In genomic region chr20:34401741-34402455, GRCh38 we compare ENCODE assay signal across 14 cellular contexts. TPM values are rescaled to one million over a fixed set of nuclear protein-coding genes. Genes with fewer than 3 reads are reported as not detected.
DNase-seq lines count a peak whose midpoint lies in the region; ATAC-seq and TF ChIP-seq lines count a peak whose summit lies in the region.
"Had no signal": no experiment of that assay in that cellular context is flagged by ENCODE, and none has a peak within 500 bp of the region (broad histone marks: within the 10 kb centered on the region; RNA-seq: fewer than 3 reads in every experiment).

No MANE protein-coding gene starts in this region.

- H3K4me1 ChIP-seq in CD8-positive, alpha-beta memory T cell (ENCODE audit: insufficient read depth, low read length), result peaks cover 20% of the 10 kb centered on the region
- H3K4me1 ChIP-seq in Karpas-422 (ENCODE audit: low read length), result peaks cover 49% of the 10 kb centered on the region

- no peaks in the 10 kb centered on the region for H3K27me3 ChIP-seq in CD8-positive, alpha-beta memory T cell (ENCODE audit: insufficient read depth, low read length, poor library complexity, severe bottlenecking)
- H3K27me3 ChIP-seq in Karpas-422 (ENCODE audit: low read length), result no peaks in the 10 kb centered on the region
- H3K27me3 ChIP-seq: esophagus squamous epithelium had no signal

- H3K79me2 ChIP-seq in Karpas-422 (ENCODE audit: low read length), result peaks cover 88% of the 10 kb centered on the region

- H3K9ac ChIP-seq in Karpas-422 (ENCODE audit: low read length), result no peak overlapping the region

- ATAC-seq in central memory CD8-positive, alpha-beta T cell (replicated peaks; ENCODE audit: extremely low read depth, poor library complexity, severe bottlenecking), result no peak
- ATAC-seq in GM18861 (IDR thresholded peaks at IDR 0.05; ENCODE audit: unreplicated experiment), result no peak
- no peak for ATAC-seq in HG03520 (IDR thresholded peaks at IDR 0.05; ENCODE audit: unreplicated experiment)

- peak overlapping the region; percentile 71 for H3K4me2 ChIP-seq in Karpas-422 (ENCODE audit: low read depth, low read length, poor library complexity, severe bottlenecking)

- peaks cover 0 to 45% (median 9%) of the 10 kb centered on the region in 3 donors for H3K36me3 Mint-ChIP-seq in CD8-positive, alpha-beta memory T cell
- peaks cover 29% of the 10 kb centered on the region for H3K36me3 Mint-ChIP-seq in central memory CD8-positive, alpha-beta T cell (ENCODE audit: insufficient read depth)
- peaks cover 44% of the 10 kb centered on the region for H3K36me3 Mint-ChIP-seq in nephron progenitor cell (ENCODE audit: low read depth)

- H4K20me1 ChIP-seq in Karpas-422 (ENCODE audit: insufficient read depth, low read depth, low read length), result no peaks in the 10 kb centered on the region

- H3K9me3 Mint-ChIP-seq in CD8-positive, alpha-beta memory T cell, result no peaks in the 10 kb centered on the region
- H3K9me3 Mint-ChIP-seq in central memory CD8-positive, alpha-beta T cell, result no peaks in the 10 kb centered on the region
- H3K9me3 Mint-ChIP-seq in nephron progenitor cell, result no peaks in the 10 kb centered on the region

- no peak overlapping the region for H2AFZ ChIP-seq in Karpas-422 (ENCODE audit: low read length)

- POLR2A ChIA-PET in CD8-positive, alpha-beta memory T cell (lab: Charles Lee), result no interaction called here

- no peak for DNase-seq in CD8-positive, alpha-beta memory T cell
- DNase-seq in Karpas-422 (no peak), nephron progenitor cell (no peak), NCI-H1930 (lab: John Stamatoyannopoulos, UW) (no peak), inferior parietal cortex (ENCODE audit: extremely low spot score) (no peak)
- DNase-seq in central memory CD8-positive, alpha-beta T cell (ENCODE audit: low spot score in 2 of 2), result no peak
- DNase-seq: activated effector memory CD4-positive, alpha-beta T cell treated with Interleukin-2 at 50 U/mL for 16 hours; cerebellar nuclear complex; esophagus squamous epithelium; NCI-H1417 treated with DMSO at 0.1 percent for 48 hours; NCI-H69 had no signal

- H3K27ac ChIP-seq in CD8-positive, alpha-beta memory T cell (ENCODE audit: low read depth, low read length), result no peak overlapping the region
- H3K27ac ChIP-seq in Karpas-422 (ENCODE audit: low read length), result peak overlapping the region; percentile 88
- H3K27ac ChIP-seq: esophagus squamous epithelium, VCaP had no signal

- H3K4me3 ChIP-seq in CD8-positive, alpha-beta memory T cell (ENCODE audit: low read length), result no peak overlapping the region
- no peak overlapping the region for H3K4me3 ChIP-seq in Karpas-422 (ENCODE audit: low read length)
- H3K4me3 ChIP-seq: esophagus squamous epithelium had no signal

- no peak for TF ChIP-seq CTCF in nephron progenitor cell (IDR thresholded peaks at IDR 0.05)

- no peaks in the 10 kb centered on the region for H3K27me3 Mint-ChIP-seq in CD8-positive, alpha-beta memory T cell
- no peaks in the 10 kb centered on the region for H3K27me3 Mint-ChIP-seq in central memory CD8-positive, alpha-beta T cell
- H3K27me3 Mint-ChIP-seq in nephron progenitor cell (ENCODE audit: low read depth, poor library complexity), result no peaks in the 10 kb centered on the region

- peak overlapping the region; percentile 34 to 88 (median 79) for H3K27ac Mint-ChIP-seq in CD8-positive, alpha-beta memory T cell
- peak overlapping the region; percentile 86 for H3K27ac Mint-ChIP-seq in central memory CD8-positive, alpha-beta T cell (ENCODE audit: low read depth)
- H3K27ac Mint-ChIP-seq in nephron progenitor cell, result peak overlapping the region; percentile 95

- peaks cover 52 to 67% (median 63%) of the 10 kb centered on the region in 3 donors for H3K4me1 Mint-ChIP-seq in CD8-positive, alpha-beta memory T cell
- peaks cover 50% of the 10 kb centered on the region for H3K4me1 Mint-ChIP-seq in central memory CD8-positive, alpha-beta T cell
- peaks cover 26% of the 10 kb centered on the region for H3K4me1 Mint-ChIP-seq in nephron progenitor cell

- CTCF ChIA-PET in CD8-positive, alpha-beta memory T cell (lab: Charles Lee), result no interaction called here

- no peaks in the 10 kb centered on the region for H3K9me3 ChIP-seq in CD8-positive, alpha-beta memory T cell (ENCODE audit: low read length)
- H3K9me3 ChIP-seq in Karpas-422 (ENCODE audit: low read length), result no peaks in the 10 kb centered on the region
- H3K9me3 ChIP-seq: esophagus squamous epithelium had no signal

- H3K9me2 ChIP-seq in Karpas-422 (replicated peaks; ENCODE audit: insufficient read depth, low read length), result no peaks in the 10 kb centered on the region

- peaks cover 3% of the 10 kb centered on the region for H3K36me3 ChIP-seq in CD8-positive, alpha-beta memory T cell (ENCODE audit: insufficient read depth, low read length)
- peaks cover 2% of the 10 kb centered on the region; the same call in 1 of the 2 replicates for H3K36me3 ChIP-seq in Karpas-422 (ENCODE audit: insufficient read depth, low read length)

- peak overlapping the region in 2 of 7 donors; percentile 46 to 71 for H3K4me3 Mint-ChIP-seq in CD8-positive, alpha-beta memory T cell
- H3K4me3 Mint-ChIP-seq in central memory CD8-positive, alpha-beta T cell, result no peak overlapping the region
- no peak overlapping the region for H3K4me3 Mint-ChIP-seq in nephron progenitor cell

RNA-seq across cellular contexts. Expression of gene ITCH, which starts 38.8 kb away (rescaled TPM):
- 10 to 100 TPM; 45.6 to 51.7 TPM for total RNA-seq in CD8-positive, alpha-beta memory T cell
- 38.0 TPM for polyA plus RNA-seq in CD8-positive, alpha-beta memory T cell
- total RNA-seq in Karpas-422 (2014; rRNA removed; shearing (Covaris generic); ENCODE audit: low replicate concordance), result 38.7 and 54.8 TPM in 2 replicates
